ENCODE assay signal across 15 cellular contexts in genomic region chr22:42963231-42963595, GRCh38. TPM values are rescaled to one million over a fixed set of nuclear protein-coding genes. Genes with fewer than 3 reads are reported as not detected.
A peak's percentile ranks its signal among the peaks of the same experiment; 100 is the strongest.
DNase-seq lines count a peak whose midpoint lies in the region; ATAC-seq and TF ChIP-seq lines count a peak whose summit lies in the region.
"Had no signal": no experiment of that assay in that cellular context is flagged by ENCODE, and none has a peak within 500 bp of the region (broad histone marks: within the 10 kb centered on the region; RNA-seq: fewer than 3 reads in every experiment).

No MANE protein-coding gene starts in this region.

- H3K27ac ChIP-seq in HL-60 (replicated peaks) = peak overlapping the region; percentile 43
- peak overlapping the region in 3 of 5 donors; percentile 21 to 68 (median 59) for H3K27ac ChIP-seq in adrenal gland
- peak overlapping the region; percentile 80 for H3K27ac ChIP-seq in lower lobe of right lung
- H3K27ac ChIP-seq in stomach = peak overlapping the region; percentile 9 to 80 (median 73)
- no peak overlapping the region for H3K27ac ChIP-seq in SK-N-SH (ENCODE audit: low read depth in 2 of 2, low read length in 1 of 2)
- peak overlapping the region in 2 of 4 donors; percentile 4 to 5 for H3K27ac ChIP-seq in tibial nerve
- H3K27ac ChIP-seq: parathyroid adenoma had no signal

- intact Hi-C loops in adrenal gland (cut with DNase I) = no loop called here
- intact Hi-C loops in lower lobe of right lung (cut with DNase I) = no loop called here
- intact Hi-C loops in stomach (cut with DNase I; ENCODE audit: low total_unique reads) = no loop called here

- H3K4me3 ChIP-seq in HL-60 (replicated peaks; ENCODE audit: insufficient read depth, low read length) (no peak overlapping the region), adrenal gland (no peak overlapping the region), lower lobe of right lung (no peak overlapping the region), stomach (no peak overlapping the region), SK-N-SH (ENCODE audit: low read depth in 2 of 2, low read length in 1 of 2) (no peak overlapping the region), tibial nerve (no peak overlapping the region)
- H3K4me3 ChIP-seq: spleen had no signal

- TF ChIP-seq POLR2A in adrenal gland (IDR thresholded peaks at IDR 0.05) (no peak), stomach (IDR thresholded peaks at IDR 0.05) (no peak), tibial nerve (IDR thresholded peaks at IDR 0.05) (no peak)

- no peaks in the 10 kb centered on the region for H3K9me2 ChIP-seq in SK-N-SH

- no peak for ATAC-seq in lower lobe of right lung

- no peak overlapping the region for H2AFZ ChIP-seq in SK-N-SH (ENCODE audit: low read depth)
- H2AFZ ChIP-seq: parathyroid adenoma had no signal

- H3K9me3 ChIP-seq in adrenal gland (replicated peaks in 1 of 3) (no peaks in the 10 kb centered on the region), lower lobe of right lung (no peaks in the 10 kb centered on the region), stomach (no peaks in the 10 kb centered on the region), SK-N-SH (no peaks in the 10 kb centered on the region), tibial nerve (no peaks in the 10 kb centered on the region)
- H3K9me3 ChIP-seq: spleen had no signal

- peaks cover 12% of the 10 kb centered on the region; the same call in 1 of the 2 replicates for H4K20me1 ChIP-seq in SK-N-SH (ENCODE audit: insufficient read depth)

- no peaks in the 10 kb centered on the region for H3K36me3 ChIP-seq in adrenal gland (replicated peaks in 1 of 2)
- no peaks in the 10 kb centered on the region for H3K36me3 ChIP-seq in lower lobe of right lung
- peaks cover 0 to 11% (median 7%) of the 10 kb centered on the region in 4 donors for H3K36me3 ChIP-seq in stomach
- no peaks in the 10 kb centered on the region for H3K36me3 ChIP-seq in SK-N-SH (replicated peaks in 1 of 2; ENCODE audit: control insufficient read depth in 1 of 2, insufficient read depth in 2 of 2, low read length in 1 of 2)
- H3K36me3 ChIP-seq in tibial nerve = no peaks in the 10 kb centered on the region

- no peak for TF ChIP-seq RAD21 in SK-N-SH (IDR thresholded peaks at IDR 0.05; ENCODE audit: low read length)

- WGBS in adrenal gland, 4 donors = 78 to 89% (median 81%) methylated on average over 9 of the region's 9 CpGs
- 74 to 89% (median 83%) methylated on average over 9 of the region's 9 CpGs for WGBS in stomach, 5 donors
- WGBS in SK-N-SH (ENCODE audit: low lambda C conversion rate) = 83% methylated on average over 7 of the region's 9 CpGs
- WGBS in tibial nerve, 2 donors = 58 to 63% methylated on average over 9 of the region's 9 CpGs

- no peak overlapping the region for H3K9ac ChIP-seq in SK-N-SH
- H3K9ac ChIP-seq: parathyroid adenoma had no signal

- no peak overlapping the region for H3K4me2 ChIP-seq in SK-N-SH

- H3K79me2 ChIP-seq in SK-N-SH (ENCODE audit: insufficient read depth) = peaks cover 83% of the 10 kb centered on the region

- H3F3A ChIP-seq in SK-N-SH (replicated peaks; ENCODE audit: insufficient read depth) = no peaks in the 10 kb centered on the region

- TF ChIP-seq CTCF in HL-60 (IDR thresholded peaks at IDR 0.05; ENCODE audit: insufficient read depth, low read length) (no peak), adrenal gland (IDR thresholded peaks at IDR 0.05) (no peak), lower lobe of right lung (IDR thresholded peaks at IDR 0.05) (no peak), stomach (IDR thresholded peaks at IDR 0.05) (no peak), SK-N-SH (IDR thresholded peaks at IDR 0.05) (no peak), tibial nerve (IDR thresholded peaks at IDR 0.05) (no peak)

- no peaks in the 10 kb centered on the region for H3K27me3 ChIP-seq in HL-60 (ENCODE audit: insufficient read depth, poor library complexity, severe bottlenecking)
- no peaks in the 10 kb centered on the region for H3K27me3 ChIP-seq in adrenal gland
- H3K27me3 ChIP-seq in lower lobe of right lung (ENCODE audit: low read depth) = no peaks in the 10 kb centered on the region
- H3K27me3 ChIP-seq in stomach = no peaks in the 10 kb centered on the region
- no peaks in the 10 kb centered on the region for H3K27me3 ChIP-seq in SK-N-SH (ENCODE audit: insufficient read depth)
- H3K27me3 ChIP-seq in tibial nerve = no peaks in the 10 kb centered on the region
- H3K27me3 ChIP-seq: spleen had no signal

- no peak for TF ChIP-seq EP300 in stomach (IDR thresholded peaks at IDR 0.05)
- TF ChIP-seq EP300 in SK-N-SH (IDR thresholded peaks at IDR 0.05; ENCODE audit: borderline replicate concordance in 1 of 2, low read depth in 1 of 2, low read length in 1 of 2) = no peak
- TF ChIP-seq EP300 in tibial nerve (IDR thresholded peaks at IDR 0.05) = no peak

- POLR2A ChIA-PET in SK-N-SH (lab: Yijun Ruan, JAX) = interaction anchor here (0.6 kb wide), 1 partner anchor 9 kb away, joined by 3 read pairs; no protein-coding TSS in a partner anchor

- CTCF ChIA-PET in SK-N-SH (lab: Yijun Ruan, JAX) = no interaction called here

- no peak for DNase-seq in HL-60 (ENCODE audit: low read depth in 1 of 2, low spot score in 1 of 2)
- peak in 2 of 7 donors; percentile 5 to 47 for DNase-seq in adrenal gland
- no peak for DNase-seq in lower lobe of right lung
- DNase-seq in stomach = no peak
- no peak for DNase-seq in SK-N-SH
- DNase-seq in activated effector memory CD4-positive, alpha-beta T cell treated with Interleukin-2 at 50 U/mL for 16 hours = no peak
- no peak for DNase-seq in tibial nerve (ENCODE audit: low spot score in 2 of 2)
- DNase-seq: activated naive CD8-positive, alpha-beta T cell treated with anti-CD3 and anti-CD28 coated beads, Interleukin-2, amount 10 ng/mL, durations not matched to agents 7 days and 5 days; DMS79; GOT3; midbrain; NCI-H446; SHP77 treated with DMSO at 0.1 percent for 48 hours; spleen had no signal

- peaks cover 47 to 49% of the 10 kb centered on the region in 2 donors for H3K4me1 ChIP-seq in adrenal gland (replicated peaks in 1 of 2)
- peaks cover 67% of the 10 kb centered on the region for H3K4me1 ChIP-seq in lower lobe of right lung
- H3K4me1 ChIP-seq in stomach = peaks cover 31 to 86% (median 58%) of the 10 kb centered on the region in 4 donors
- H3K4me1 ChIP-seq in SK-N-SH (ENCODE audit: control insufficient read depth in 1 of 2, insufficient read depth in 2 of 2, low read depth in 1 of 2, low read length in 1 of 2) = peaks cover 18 to 33% of the 10 kb centered on the region in 2 experiments; a peak in 3 of 4 replicates
- peaks cover 0 to 51% (median 41%) of the 10 kb centered on the region in 4 donors for H3K4me1 ChIP-seq in tibial nerve
- H3K4me1 ChIP-seq: parathyroid adenoma had no signal

TF ChIP-seq in SK-N-SH, 30 proteins besides CTCF, POLR2A, EP300 and RAD21:
- TF ChIP-seq MAX (IDR thresholded peaks at IDR 0.05; ENCODE audit: low read depth) (no peak), FOSL2 (IDR thresholded peaks at IDR 0.05; ENCODE audit: borderline replicate concordance, low read depth) (no peak), GATA2 (CRISPR knock-in tag; IDR thresholded peaks at IDR 0.05) (no peak), EZH2phosphoT487 (IDR thresholded peaks at IDR 0.05; ENCODE audit: borderline replicate concordance, low read depth) (no peak)
- TF ChIP-seq, protein P1, sequence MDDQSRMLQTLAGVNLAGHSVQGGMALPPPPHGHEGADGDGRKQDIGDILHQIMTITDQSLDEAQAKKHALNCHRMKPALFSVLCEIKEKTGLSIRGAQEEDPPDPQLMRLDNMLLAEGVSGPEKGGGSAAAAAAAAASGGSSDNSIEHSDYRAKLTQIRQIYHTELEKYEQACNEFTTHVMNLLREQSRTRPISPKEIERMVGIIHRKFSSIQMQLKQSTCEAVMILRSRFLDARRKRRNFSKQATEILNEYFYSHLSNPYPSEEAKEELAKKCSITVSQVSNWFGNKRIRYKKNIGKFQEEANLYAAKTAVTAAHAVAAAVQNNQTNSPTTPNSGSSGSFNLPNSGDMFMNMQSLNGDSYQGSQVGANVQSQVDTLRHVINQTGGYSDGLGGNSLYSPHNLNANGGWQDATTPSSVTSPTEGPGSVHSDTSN (IDR thresholded peaks at IDR 0.05) = no peak

RNA-seq across cellular contexts. Expression of gene PACSIN2, which starts 51.7 kb away (rescaled TPM):
- total RNA-seq in adrenal gland = 100 to 1,000 TPM in 6 of 8 donors, 10 to 100 TPM in 2; 77.9 to 186 (median 128) TPM
- polyA plus RNA-seq in adrenal gland = 100 to 1,000 TPM in 1 of 3 donors, 10 to 100 TPM in 2; 29.8 to 152 (median 36.5) TPM
- total RNA-seq in lower lobe of right lung = 104 TPM
- 100 to 1,000 TPM in 2 of 5 donors, 10 to 100 TPM in 3; 69.8 to 154 (median 87.9) TPM for total RNA-seq in stomach
- 10 to 100 TPM; 24.9 to 44.0 (median 34.7) TPM for polyA plus RNA-seq in stomach
- 60.5 and 63.1 TPM in 2 replicates for polyA plus RNA-seq in SK-N-SH (2012; rRNA removed)
- 42.5 and 51.5 TPM in 2 replicates for polyA plus RNA-seq in SK-N-SH (2012; cell fraction: cytosol; rRNA removed)
- polyA plus RNA-seq in SK-N-SH (2012; cell fraction: nucleus; rRNA removed) = 53.0 and 54.4 TPM in 2 replicates
- 10 to 100 TPM; 45.9 to 78.2 (median 59.0) TPM for total RNA-seq in tibial nerve

Comparison
In these comparisons a context has a peak if more than half of its experiments do, and no peak if none do; other contexts are left out.
1. H3K27ac ChIP-seq: peak in HL-60 (single experiment), adrenal gland (3 of 5), lower lobe of right lung (single experiment) and stomach (5 of 5); none in SK-N-SH (0 of 2).